10 cellular contexts compared by ENCODE assay signal in the genomic region with DNA sequence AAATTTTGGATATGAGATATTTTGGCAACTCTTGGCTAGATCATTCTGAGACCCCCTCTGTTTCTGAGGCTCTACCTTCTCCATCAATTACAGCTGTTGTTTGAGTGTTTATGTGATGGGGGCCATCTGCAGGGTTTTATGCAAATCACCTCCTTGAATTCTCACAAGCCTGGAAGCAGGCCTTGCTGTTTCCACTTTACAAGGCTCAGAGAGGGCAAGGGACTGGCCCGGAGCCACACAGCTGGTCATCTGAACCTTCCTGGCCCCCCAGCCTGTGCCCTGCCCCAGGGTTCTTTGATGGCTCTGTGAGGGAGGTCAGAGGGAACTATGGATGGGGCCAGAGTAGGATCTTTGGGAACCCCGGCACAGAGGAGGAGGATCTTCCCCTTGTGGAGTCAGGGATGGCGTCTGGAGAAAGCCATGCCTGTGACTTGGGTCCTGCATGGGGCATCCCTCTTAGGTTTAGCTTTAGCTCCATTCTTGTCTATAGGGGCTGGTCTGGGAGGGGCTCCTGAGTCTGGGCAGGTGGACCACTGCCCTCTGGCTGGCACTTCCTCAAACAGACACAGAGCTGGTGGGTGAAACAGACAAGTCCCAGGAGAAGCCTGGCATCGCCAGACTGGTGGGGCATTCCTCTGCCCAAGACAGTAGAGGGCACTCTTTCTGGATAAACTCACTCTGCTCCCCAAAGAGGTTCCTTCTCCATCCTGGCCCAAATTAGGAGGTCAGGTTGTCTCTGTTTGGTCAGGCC. TPM values are rescaled to one million over a fixed set of nuclear protein-coding genes. Genes with fewer than 3 reads are reported as not detected.
DNase-seq lines count a peak whose midpoint lies in the region; ATAC-seq, FAIRE-seq and TF ChIP-seq lines count a peak whose summit lies in the region.
"Had no signal": no experiment of that assay in that cellular context is flagged by ENCODE, and none has a peak within 500 bp of the region (broad histone marks: within the 10 kb centered on the region; RNA-seq: fewer than 3 reads in every experiment).

No MANE protein-coding gene starts in this region.

- H3K9me3 ChIP-seq in IMR-90 (ENCODE audit: control insufficient read depth, insufficient read depth, low read length) (no peaks in the 10 kb centered on the region), GM12878 (replicated peaks; ENCODE audit: control insufficient read depth, insufficient read depth, low read length) (peaks cover 6% of the 10 kb centered on the region), SJCRH30 (replicated peaks) (0 out of 2 replicates have a peak, but pooled peaks cover 5% of the 10 kb centered on the region)

- ATAC-seq in IMR-90 (ENCODE audit: low read depth) (no peak), GM12878 (peak; percentile 11)

- POLR2A ChIA-PET in IMR-90 (lab: Charles Lee; ENCODE audit: unreplicated experiment): no interaction called here
- POLR2A ChIA-PET in GM12878 (lab: Charles Lee): interaction anchor here (1.0 to 4.1 kb wide), 9 partner anchors 21 to 154 kb away, joined by 3 to 35 read pairs (median 13); partner anchors contain the start of gene IL21R

- peaks cover 8% of the 10 kb centered on the region for H3K27me3 Mint-ChIP-seq in osteocyte (ENCODE audit: unreplicated experiment)

- dilution Hi-C loops in IMR-90 (cut with HindIII; ENCODE audit: low sequenced_read_pairs, unreplicated experiment): no loop called here

- no peak overlapping the region for H3K14ac ChIP-seq in IMR-90 (replicated peaks; ENCODE audit: low read depth, low read length)

- H3K4me1 Mint-ChIP-seq in osteocyte (ENCODE audit: unreplicated experiment): peaks cover 3% of the 10 kb centered on the region

- CTCF ChIA-PET in IMR-90 (lab: Yijun Ruan, JAX) (interaction anchor here (0.5 kb wide), 1 partner anchor 264 kb away, joined by 3 read pairs; no protein-coding TSS in a partner anchor), GM12878 (lab: Yijun Ruan, JAX) (interaction anchor here (0.8 to 6.7 kb wide), 21 partner anchors 9 to 249 kb away, joined by 3 to 113 read pairs (median 5); partner anchors contain the start of genes IL21R and KDM8)

- TF ChIP-seq EP300 in GM12878 (IDR thresholded peaks at IDR 0.05; ENCODE audit: borderline replicate concordance in 1 of 2, control insufficient read depth in 1 of 2, low read depth in 2 of 2, low read length in 2 of 2): no peak

- intact Hi-C loops in IMR-90 (cut with micrococcal nuclease): no loop called here
- intact Hi-C loops in GM12878 (cut with micrococcal nuclease; ENCODE audit: unreplicated experiment): no loop called here

- WGBS in IMR-90 (ENCODE audit: extremely low coverage in 2 of 2, insufficient read length in 1 of 2), 2 experiments: 100% methylated on average over 1 of the region's 4 CpGs; no CpG with 5 or more reads in 1 of the 2 experiments
- 15% methylated on average over 4 of the region's 4 CpGs for WGBS in GM12878 (ENCODE audit: insufficient coverage, insufficient replicate concordance, low lambda C conversion rate, missing lambda C conversion rate)

- no peak overlapping the region for H3K18ac ChIP-seq in IMR-90 (ENCODE audit: low read depth, low read length)

- SMC1A ChIA-PET in GM12878 (lab: Charles Lee; ENCODE audit: uncharacterized antibody, unreplicated experiment): interaction anchor here (0.9 to 11.7 kb wide), 14 partner anchors 13 to 228 kb away, joined by 3 to 161 read pairs (median 6); partner anchors contain the start of gene IL21R

- H3K9me1 ChIP-seq in IMR-90 (ENCODE audit: insufficient read depth, low read length): peaks cover 7% of the 10 kb centered on the region

- no peak overlapping the region for H2BK120ac ChIP-seq in IMR-90 (ENCODE audit: low read depth, low read length)

- no peak overlapping the region for H3K23ac ChIP-seq in IMR-90 (ENCODE audit: low read depth, low read length)

- no peaks in the 10 kb centered on the region for H3K9me3 Mint-ChIP-seq in osteocyte (ENCODE audit: unreplicated experiment)

- H3K9ac ChIP-seq in IMR-90 (ENCODE audit: low read depth, low read length): no peak overlapping the region
- peak overlapping the region; percentile 73 for H3K9ac ChIP-seq in GM12878 (ENCODE audit: control insufficient read depth, insufficient read depth, low read length)

- H3K27ac ChIP-seq in IMR-90 (ENCODE audit: insufficient read depth, low read length) (no peak overlapping the region), GM12878 (ENCODE audit: control insufficient read depth, insufficient read depth) (peak overlapping the region; percentile 88), SJCRH30 (no peak overlapping the region)

- no peak for FAIRE-seq in GM12878 (lab: Jason Lieb, UNC)

- H2AFZ ChIP-seq in IMR-90 (replicated peaks; ENCODE audit: low read length, poor library complexity): no peak overlapping the region
- H2AFZ ChIP-seq in GM12878 (ENCODE audit: control insufficient read depth, low read depth, low read length): no peak overlapping the region

- TF ChIP-seq CTCF in GM12872 (IDR thresholded peaks at IDR 0.05; ENCODE audit: insufficient read depth, low read depth, low read length): peak; percentile 71
- 0 out of 2 replicates have a peak, but pooled peaks have one; percentile 3 for TF ChIP-seq CTCF in IMR-90 (conservative IDR thresholded peaks at IDR 0.05; ENCODE audit: low read depth, low read length)
- peak; percentile 41 to 45 (median 41); a peak in 4 of 6 replicates for TF ChIP-seq CTCF in GM12878 (IDR thresholded peaks at IDR 0.05 in 2 of 3, conservative IDR thresholded peaks at IDR 0.05 in 1 of 3; ENCODE audit: control insufficient read depth in 2 of 3, extremely low read depth in 1 of 3, insufficient read depth in 1 of 3, low read depth in 3 of 3, low read length in 3 of 3)
- TF ChIP-seq CTCF in osteocyte (IDR thresholded peaks at IDR 0.05): peak; percentile 8

- H3K4me2 ChIP-seq in IMR-90 (ENCODE audit: low read depth, low read length) (no peak overlapping the region), GM12878 (ENCODE audit: control insufficient read depth, insufficient read depth) (peak overlapping the region; percentile 71)

- no peak overlapping the region for H2AK5ac ChIP-seq in IMR-90 (ENCODE audit: low read depth, low read length)

- no peak overlapping the region for H2BK20ac ChIP-seq in IMR-90 (ENCODE audit: low read depth, low read length)

- H3K27me3 ChIP-seq in IMR-90 (ENCODE audit: control insufficient read depth, insufficient read depth, low read length) (no peaks in the 10 kb centered on the region), GM12878 (replicated peaks in 1 of 2; ENCODE audit: control insufficient read depth in 2 of 2, insufficient read depth in 2 of 2, low read length in 1 of 2) (no peaks in the 10 kb centered on the region), SJCRH30 (no peaks in the 10 kb centered on the region)

- peak overlapping the region; percentile 45 for H2AK9ac ChIP-seq in IMR-90 (replicated peaks; ENCODE audit: low read depth, low read length, poor library complexity)

- H3K56ac ChIP-seq in IMR-90 (ENCODE audit: extremely low read depth, insufficient read depth, low read length): no peak overlapping the region

- H3K79me2 ChIP-seq in GM12878 (ENCODE audit: control insufficient read depth, insufficient read depth, low read length): peaks cover 94% of the 10 kb centered on the region

- DNase-seq in IMR-90 (no peak), GM12878 (ENCODE audit: low read depth, low spot score) (no peak), osteocyte (ENCODE audit: extremely low spot score, unreplicated experiment) (peak; percentile 69), SJCRH30 (no peak), EL (no peak), activated gamma-delta T cell treated with Interleukin-2 at 50 U/mL for 16 hours (no peak)
- DNase-seq: MM.1S, SIG-M5 had no signal

- TF ChIP-seq RAD21 in IMR-90 (IDR thresholded peaks at IDR 0.05; ENCODE audit: low read length) (no peak), GM12878 (IDR thresholded peaks at IDR 0.05; ENCODE audit: insufficient read depth, low read depth, low read length) (no peak)

- in situ Hi-C loops in IMR-90 (cut with MboI; ENCODE audit: low sequenced_read_pairs) (no loop called here), GM12878 (cut with MboI) (no loop called here)

- H3K36me3 Mint-ChIP-seq in osteocyte (ENCODE audit: unreplicated experiment): no peaks in the 10 kb centered on the region

- RAD21 ChIA-PET in GM12878 (lab: Charles Lee; ENCODE audit: unreplicated experiment): interaction anchor here (0.7 to 4.3 kb wide), 8 partner anchors 19 to 193 kb away, joined by 3 to 106 read pairs (median 20); partner anchors contain the start of gene IL21R

- TF ChIP-seq POLR2A in IMR-90 (IDR thresholded peaks at IDR 0.05; ENCODE audit: low read depth, low read length) (no peak), GM12878 (IDR thresholded peaks at IDR 0.05; ENCODE audit: low read depth, low read length) (no peak)

- H3K4me3 ChIP-seq in IMR-90 (ENCODE audit: insufficient read depth, low read depth, low read length): no peak overlapping the region
- peak overlapping the region; percentile 61; the same call in 1 of the 2 replicates for H3K4me3 ChIP-seq in GM12878
- H3K4me3 ChIP-seq in SJCRH30: no peak overlapping the region

- no peak overlapping the region for H4K5ac ChIP-seq in IMR-90 (ENCODE audit: low read depth, low read length)

- no peak overlapping the region for H3K4me3 Mint-ChIP-seq in osteocyte (ENCODE audit: unreplicated experiment)

- H3K4me1 ChIP-seq in IMR-90 (ENCODE audit: control insufficient read depth, insufficient read depth, low read length) (peaks cover 8% of the 10 kb centered on the region), GM12878 (ENCODE audit: control insufficient read depth, insufficient read depth, low read length) (peaks cover 91% of the 10 kb centered on the region), SJCRH30 (peaks cover 11% of the 10 kb centered on the region)

- H2BK15ac ChIP-seq in IMR-90 (ENCODE audit: low read depth, low read length): no peak overlapping the region

- no peaks in the 10 kb centered on the region for H4K20me1 ChIP-seq in IMR-90 (ENCODE audit: insufficient read depth, low read length)
- H4K20me1 ChIP-seq in GM12878 (ENCODE audit: control insufficient read depth, insufficient read depth): no peaks in the 10 kb centered on the region

- BruUV-seq in IMR-90 (replicated peaks; lab: Mats Ljungman, UMichigan): no TSS peak
- no TSS peak for BruUV-seq in GM12878 (replicated peaks; lab: Mats Ljungman, UMichigan)

- no peak overlapping the region for H3K27ac Mint-ChIP-seq in osteocyte (ENCODE audit: unreplicated experiment)

- no peak overlapping the region for H2BK5ac ChIP-seq in IMR-90 (ENCODE audit: low read depth, low read length, poor library complexity, severe bottlenecking)

- H3K4ac ChIP-seq in IMR-90 (ENCODE audit: low read depth, low read length): no peak overlapping the region

- H3K36me3 ChIP-seq in IMR-90 (ENCODE audit: control insufficient read depth, insufficient read depth, low read length) (no peaks in the 10 kb centered on the region), GM12878 (ENCODE audit: control insufficient read depth in 2 of 2, insufficient read depth in 2 of 2, low read length in 1 of 2) (peaks cover 23 to 44% of the 10 kb centered on the region in 2 experiments), SJCRH30 (peaks cover 6% of the 10 kb centered on the region)

- no peak overlapping the region for H4K8ac ChIP-seq in IMR-90 (ENCODE audit: low read depth in 2 of 2, low read length in 2 of 2)

- no peak overlapping the region for H4K91ac ChIP-seq in IMR-90 (ENCODE audit: insufficient read depth, low read depth, low read length)

- no peaks in the 10 kb centered on the region; a peak in 1 of 4 replicates for H3K79me1 ChIP-seq in IMR-90 (ENCODE audit: low read depth in 1 of 2, low read length in 2 of 2)

RNA-seq across cellular contexts. Expression of gene IL21R, which starts 26.2 kb away (rescaled TPM):
- total RNA-seq in IMR-90 (2012; rRNA removed): 0.72 and 0.83 TPM in 2 replicates
- polyA plus RNA-seq in IMR-90 (2012; rRNA removed): 0.83 and 0.97 TPM in 2 replicates
- 0.54 and 0.75 TPM in 2 replicates for polyA plus RNA-seq in IMR-90 (2012; cell fraction: cytosol; rRNA removed)
- 0.38 and 0.77 TPM in 2 replicates for polyA plus RNA-seq in IMR-90 (2012; cell fraction: nucleus; rRNA removed; ENCODE audit: low replicate concordance)
- 193 and 215 TPM in 2 replicates for total RNA-seq in GM12878 (2013; cell fraction: nucleolus; rRNA removed)
- total RNA-seq in GM12878 (2014; rRNA removed): 106 and 109 TPM in 2 replicates
- total RNA-seq in GM12878 (2014; rRNA removed; fragmentation: Illumina TruSeq; extraction: Trizol): 62.9 and 66.9 TPM in 2 replicates
- 138 and 141 TPM in 2 replicates for total RNA-seq in GM12878 (2021)
- 25.9 TPM for polyA plus RNA-seq in GM12878 (2011; ENCODE audit: low read depth)
- polyA plus RNA-seq in GM12878 (2011; rRNA removed): 23.2 and 57.2 TPM in 2 replicates
- 84.6 and 89.7 TPM in 2 replicates for polyA plus RNA-seq in GM12878 (2011; cell fraction: cytosol; rRNA removed)
- polyA plus RNA-seq in GM12878 (2011; cell fraction: nucleus; rRNA removed): 71.9 and 79.4 TPM in 2 replicates
- 50.3 and 72.8 TPM in 2 replicates for polyA plus RNA-seq in GM12878 (2012)
- 32.4 and 59.2 TPM in 2 replicates for polyA plus RNA-seq in GM12878 (2014; fragmentation: Illumina TruSeq; extraction: Trizol)
- polyA plus RNA-seq in GM12878 (2014; fragmentation: Nextera tagmentation; extraction: Ambion mirVana): 1 to 10 TPM; 5.3 to 9.7 TPM
- polyA plus RNA-seq in GM12878 (2014; rRNA removed): 98.0 and 108 TPM in 2 replicates
- polyA plus RNA-seq in GM12878 (2016; fragmentation: Nextera tagmentation; extraction: Ambion mirVana): 100 to 1,000 TPM; 115 to 129 TPM
- 175 and 195 TPM in 2 replicates for polyA minus RNA-seq in GM12878 (2011; rRNA and poly(A)+ RNA removed)
- 54.0 and 60.1 TPM in 2 replicates for polyA minus RNA-seq in GM12878 (2011; cell fraction: cytosol; rRNA and poly(A)+ RNA removed)
- polyA minus RNA-seq in GM12878 (2011; cell fraction: nucleus; rRNA and poly(A)+ RNA removed): 65.5 and 104 TPM in 2 replicates
- 0.34 and 0.40 TPM in 2 replicates for total RNA-seq in osteocyte
- 3.8 and 4.6 TPM in 2 replicates for total RNA-seq in SJCRH30 (2014; rRNA removed; shearing (Covaris generic))
- polyA plus RNA-seq: neural cell had no signal

Comparison
In these comparisons a context has a peak if more than half of its experiments do, and no peak if none do; other contexts are left out.
1. CTCF ChIP-seq: peak in every context shown above with its lines; median percentile 71 in GM12872; 41 in GM12878; 8 in osteocyte; 3 in IMR-90.
2. RNA of gene IL21R, which starts 26.2 kb away (total RNA-seq): 62.9 to 215 TPM in GM12878; 3.8 to 4.6 TPM in SJCRH30, 0.72 to 0.83 TPM in IMR-90 and 0.34 to 0.40 TPM in osteocyte; every median in the first group is over 10 times any median in the second.